Comparison of ENCODE assay signal across 28 cellular contexts in genomic region chr4:177718514-177718913, GRCh38.
"Had no signal": no experiment of that assay in that cellular context is flagged by ENCODE, and none has a peak within 500 bp of the region (broad histone marks: within the 10 kb centered on the region; RNA-seq: fewer than 3 reads in every experiment).

No MANE protein-coding gene starts in this region.

- H3K36me3 Mint-ChIP-seq: activated naive CD8-positive, alpha-beta T cell; natural killer cell; neural progenitor cell; stimulated activated naive B cell treated with anti-CD40 and anti-IgM and Interleukin-4, amounts not matched to agents 10 μg/mL and 1 μg/mL and 100 μg/mL, for 72 hours had no signal

- DNase-seq: activated B cell treated with CpG ODN at 0.5 μM for 24 hours; activated CD4-positive, alpha-beta T cell treated with anti-CD3 and anti-CD28 coated beads, Interleukin-2, amount 50 U/mL, for 1 hour; activated CD8-positive, alpha-beta T cell treated with anti-CD3 and anti-CD28 coated beads for 36 hours; activated naive CD4-positive, alpha-beta T cell treated with Interleukin-2 at 50 U/mL for 16 hours; activated T-cell treated with anti-CD3 and anti-CD28 coated beads, Interleukin-2, amount 50 U/mL, for 48 hours; aorta; body of pancreas; cortex of kidney; effector memory CD8-positive, alpha-beta T cell; foreskin melanocyte; left lung; lower lobe of right lung; mesendoderm; natural killer cell; occipital lobe; psoas muscle; sigmoid colon; small intestine; stimulated activated CD4-positive, alpha-beta T cell treated with anti-CD3 and anti-CD28 coated beads, Interleukin-1b, Interleukin-23, amount 100 ng/mL, for 48 hours; stimulated activated naive B cell treated with anti-CD40 and anti-IgM and Interleukin-4, amounts not matched to agents 10 μg/mL and 1 μg/mL and 100 μg/mL, for 72 hours; T-helper 2 cell; tibial artery; upper lobe of right lung had no signal

- H3K9me3 ChIP-seq: body of pancreas, esophagus muscularis mucosa, lower lobe of right lung, psoas muscle, sigmoid colon, suprapubic skin, tibial artery, upper lobe of right lung had no signal

- H3K27me3 Mint-ChIP-seq: activated B cell treated with CpG ODN at 0.5 μM for 24 hours; activated CD8-positive, alpha-beta T cell treated with anti-CD3 and anti-CD28 coated beads for 36 hours; activated naive CD8-positive, alpha-beta T cell; stimulated activated naive B cell treated with anti-CD40 and anti-IgM and Interleukin-4, amounts not matched to agents 10 μg/mL and 1 μg/mL and 100 μg/mL, for 72 hours had no signal

- H3K9me3 Mint-ChIP-seq: activated CD8-positive, alpha-beta T cell treated with anti-CD3 and anti-CD28 coated beads for 36 hours; effector memory CD8-positive, alpha-beta T cell; neural progenitor cell; stimulated activated naive B cell treated with anti-CD40 and anti-IgM and Interleukin-4, amounts not matched to agents 10 μg/mL and 1 μg/mL and 100 μg/mL, for 72 hours had no signal

- H3K4me3 Mint-ChIP-seq: activated B cell treated with CpG ODN at 0.5 μM for 24 hours; activated CD8-positive, alpha-beta T cell treated with anti-CD3 and anti-CD28 coated beads for 36 hours; activated naive CD8-positive, alpha-beta T cell; effector memory CD8-positive, alpha-beta T cell; natural killer cell; neural progenitor cell; stimulated activated naive B cell treated with anti-CD40 and anti-IgM and Interleukin-4, amounts not matched to agents 10 μg/mL and 1 μg/mL and 100 μg/mL, for 72 hours had no signal

- H3K27ac Mint-ChIP-seq: activated B cell treated with CpG ODN at 0.5 μM for 24 hours; activated CD8-positive, alpha-beta T cell treated with anti-CD3 and anti-CD28 coated beads for 36 hours; activated naive CD8-positive, alpha-beta T cell; effector memory CD8-positive, alpha-beta T cell; natural killer cell; neural progenitor cell; stimulated activated naive B cell treated with anti-CD40 and anti-IgM and Interleukin-4, amounts not matched to agents 10 μg/mL and 1 μg/mL and 100 μg/mL, for 72 hours had no signal

- H3K4me1 Mint-ChIP-seq: activated B cell treated with CpG ODN at 0.5 μM for 24 hours; natural killer cell; neural progenitor cell; stimulated activated naive B cell treated with anti-CD40 and anti-IgM and Interleukin-4, amounts not matched to agents 10 μg/mL and 1 μg/mL and 100 μg/mL, for 72 hours had no signal

- H3K27ac ChIP-seq: body of pancreas, esophagus muscularis mucosa, left lung, lower lobe of right lung, neural progenitor cell, parathyroid adenoma, psoas muscle, sigmoid colon, suprapubic skin, tibial artery, upper lobe of right lung had no signal

- H3K4me3 ChIP-seq: body of pancreas, esophagus muscularis mucosa, left lung, lower lobe of right lung, neural progenitor cell, psoas muscle, sigmoid colon, suprapubic skin, tibial artery, upper lobe of right lung had no signal

- ATAC-seq: activated CD8-positive, alpha-beta T cell treated with anti-CD3 and anti-CD28 coated beads for 36 hours; body of pancreas; effector memory CD8-positive, alpha-beta T cell; left lung; lower lobe of right lung; natural killer cell; psoas muscle; stimulated activated naive B cell treated with anti-CD40 and anti-IgM and Interleukin-4, amounts not matched to agents 10 μg/mL and 1 μg/mL and 100 μg/mL, for 72 hours; upper lobe of right lung had no signal

- H3K36me3 ChIP-seq: esophagus muscularis mucosa, left lung, lower lobe of right lung, neural progenitor cell, sigmoid colon, suprapubic skin, tibial artery, upper lobe of right lung had no signal

- H3K27me3 ChIP-seq: body of pancreas, esophagus muscularis mucosa, left lung, neural progenitor cell, sigmoid colon, suprapubic skin, tibial artery, upper lobe of right lung had no signal

- H3K4me1 ChIP-seq: left lung, lower lobe of right lung, neural progenitor cell, parathyroid adenoma, psoas muscle, sigmoid colon, suprapubic skin, tibial artery, upper lobe of right lung had no signal
